ENCODE assay signal across 13 cellular contexts in the genomic region with DNA sequence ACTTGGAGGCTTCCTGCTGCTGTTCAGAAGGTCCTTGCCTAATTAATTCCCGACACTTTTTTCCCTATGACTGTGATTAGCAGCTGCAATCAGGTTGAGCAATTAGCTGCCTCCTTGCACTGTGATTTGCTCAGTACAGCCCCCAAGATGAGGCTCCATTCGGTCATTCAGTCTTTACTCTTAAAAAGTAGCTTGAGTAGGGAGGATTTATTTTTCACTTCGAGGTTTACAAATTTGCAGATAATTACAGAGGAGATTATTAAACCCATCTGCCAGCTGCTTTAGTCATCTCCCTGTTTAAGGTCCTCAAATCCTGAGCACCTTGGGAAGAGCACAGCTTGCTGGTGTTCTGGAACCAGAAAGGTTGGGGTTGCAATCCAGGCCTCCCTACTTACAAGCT.
A peak's percentile ranks its signal among the peaks of the same experiment; 100 is the strongest.
DNase-seq lines count a peak whose midpoint lies in the region; ATAC-seq and TF ChIP-seq lines count a peak whose summit lies in the region.
"Had no signal": no experiment of that assay in that cellular context is flagged by ENCODE, and none has a peak within 500 bp of the region (broad histone marks: within the 10 kb centered on the region; RNA-seq: fewer than 3 reads in every experiment).

No MANE protein-coding gene starts in this region.

- no peaks in the 10 kb centered on the region for H3K36me3 Mint-ChIP-seq in activated T-helper 1 cell treated with anti-CD3 and anti-CD28 coated beads, Interleukin-12 subunit alpha, Interleukin-12 subunit beta, Interleukin-2, Interleukin-4 antibody, amounts not matched to agents 30 ng/mL and 10 ng/mL and 1 ng/mL, durations not matched to agents 14 hours and 24 hours and 36 hours (ENCODE audit: low read depth)

- H3K9me3 Mint-ChIP-seq in activated T-helper 1 cell treated with anti-CD3 and anti-CD28 coated beads, Interleukin-12 subunit alpha, Interleukin-12 subunit beta, Interleukin-2, Interleukin-4 antibody, amounts not matched to agents 30 ng/mL and 10 ng/mL and 1 ng/mL, durations not matched to agents 14 hours and 24 hours and 36 hours = peaks cover 8% of the 10 kb centered on the region

- no peaks in the 10 kb centered on the region for H3K36me3 ChIP-seq in WERI-Rb-1
- H3K36me3 ChIP-seq in neuron (ENCODE audit: insufficient read depth, low read length) = no peaks in the 10 kb centered on the region

- H3K4me1 Mint-ChIP-seq in activated T-helper 1 cell treated with anti-CD3 and anti-CD28 coated beads, Interleukin-12 subunit alpha, Interleukin-12 subunit beta, Interleukin-2, Interleukin-4 antibody, amounts not matched to agents 30 ng/mL and 10 ng/mL and 1 ng/mL, durations not matched to agents 14 hours and 24 hours and 36 hours (ENCODE audit: low read depth) = no peaks in the 10 kb centered on the region

- H3K9me3 ChIP-seq in WERI-Rb-1 (ENCODE audit: severe bottlenecking) = peaks cover 14% of the 10 kb centered on the region
- H3K9me3 ChIP-seq in neuron (ENCODE audit: low read length) = no peaks in the 10 kb centered on the region

- H3K27ac ChIP-seq in WERI-Rb-1 = peak overlapping the region; percentile 63
- H3K27ac ChIP-seq: 22Rv1 had no signal

- no peaks in the 10 kb centered on the region for H3K27me3 ChIP-seq in WERI-Rb-1 (ENCODE audit: insufficient read depth, low read depth, severe bottlenecking)
- H3K27me3 ChIP-seq in neuron (ENCODE audit: insufficient read depth, low read length) = no peaks in the 10 kb centered on the region

- TF ChIP-seq CTCF in WERI-Rb-1 (IDR thresholded peaks at IDR 0.05; ENCODE audit: low read depth, low read length) = no peak

- no peak overlapping the region for H3K27ac Mint-ChIP-seq in activated T-helper 1 cell treated with anti-CD3 and anti-CD28 coated beads, Interleukin-12 subunit alpha, Interleukin-12 subunit beta, Interleukin-2, Interleukin-4 antibody, amounts not matched to agents 30 ng/mL and 10 ng/mL and 1 ng/mL, durations not matched to agents 14 hours and 24 hours and 36 hours

- peak; percentile 12 for DNase-seq in DMS 273 (lab: John Stamatoyannopoulos, UW; ENCODE audit: unreplicated experiment)
- DNase-seq in DMS 273 treated with DMSO at 0.1 percent for 48 hours (lab: John Stamatoyannopoulos, UW) = no peak
- DNase-seq in NCI-H1694 treated with DMSO at 0.1 percent for 48 hours (lab: John Stamatoyannopoulos, UW) = peak; percentile 55
- DNase-seq in WERI-Rb-1 = peak; percentile 57
- no peak for DNase-seq in ecto neural progenitor cell (ENCODE audit: low spot score)
- no peak for DNase-seq in activated T-helper 1 cell treated with anti-CD3 and anti-CD28 coated beads, Interleukin-12 subunit alpha, Interleukin-12 subunit beta, Interleukin-2, Interleukin-4 antibody, amounts not matched to agents 30 ng/mL and 10 ng/mL and 1 ng/mL, durations not matched to agents 14 hours and 24 hours and 36 hours (ENCODE audit: low spot score)
- DNase-seq: DMS53, NCI-H446, PC-3 had no signal

- ATAC-seq in GM21619 (IDR thresholded peaks at IDR 0.05; ENCODE audit: unreplicated experiment) = no peak
- ATAC-seq: K562, PC-3 had no signal

- peaks cover 24% of the 10 kb centered on the region for H3K4me1 ChIP-seq in neuron (ENCODE audit: insufficient read depth, low read length)

- no peak overlapping the region for H3K4me3 Mint-ChIP-seq in activated T-helper 1 cell treated with anti-CD3 and anti-CD28 coated beads, Interleukin-12 subunit alpha, Interleukin-12 subunit beta, Interleukin-2, Interleukin-4 antibody, amounts not matched to agents 30 ng/mL and 10 ng/mL and 1 ng/mL, durations not matched to agents 14 hours and 24 hours and 36 hours

- no peaks in the 10 kb centered on the region for H3K27me3 Mint-ChIP-seq in activated T-helper 1 cell treated with anti-CD3 and anti-CD28 coated beads, Interleukin-12 subunit alpha, Interleukin-12 subunit beta, Interleukin-2, Interleukin-4 antibody, amounts not matched to agents 30 ng/mL and 10 ng/mL and 1 ng/mL, durations not matched to agents 14 hours and 24 hours and 36 hours (ENCODE audit: insufficient read depth)

- intact Hi-C loops in activated T-helper 1 cell treated with anti-CD3 and anti-CD28 coated beads, Interleukin-12 subunit alpha, Interleukin-12 subunit beta, Interleukin-2, Interleukin-4 antibody, amounts not matched to agents 30 ng/mL and 10 ng/mL and 1 ng/mL, durations not matched to agents 14 hours and 24 hours and 36 hours (cut with micrococcal nuclease) = no loop called here

- H3K4me3 ChIP-seq in WERI-Rb-1 (ENCODE audit: low read depth, low read length) (no peak overlapping the region), neuron (ENCODE audit: low read length) (no peak overlapping the region)
- H3K4me3 ChIP-seq: K562 had no signal

- H2AFZ ChIP-seq in neuron (ENCODE audit: low read depth, low read length) = peak overlapping the region; percentile 34

Comparison
In these comparisons a context has a peak if more than half of its experiments do, and no peak if none do; other contexts are left out.
1. DNase-seq: peak in DMS 273 (single experiment), NCI-H1694 treated with DMSO at 0.1 percent for 48 hours (single experiment) and WERI-Rb-1 (single experiment); none in DMS 273 treated with DMSO at 0.1 percent for 48 hours (single experiment), ecto neural progenitor cell (single experiment) and activated T-helper 1 cell treated with anti-CD3 and anti-CD28 coated beads, Interleukin-12 subunit alpha, Interleukin-12 subunit beta, Interleukin-2, Interleukin-4 antibody, amounts not matched to agents 30 ng/mL and 10 ng/mL and 1 ng/mL, durations not matched to agents 14 hours and 24 hours and 36 hours (single experiment).